10 cellular contexts compared by ENCODE assay signal in the genomic region with DNA sequence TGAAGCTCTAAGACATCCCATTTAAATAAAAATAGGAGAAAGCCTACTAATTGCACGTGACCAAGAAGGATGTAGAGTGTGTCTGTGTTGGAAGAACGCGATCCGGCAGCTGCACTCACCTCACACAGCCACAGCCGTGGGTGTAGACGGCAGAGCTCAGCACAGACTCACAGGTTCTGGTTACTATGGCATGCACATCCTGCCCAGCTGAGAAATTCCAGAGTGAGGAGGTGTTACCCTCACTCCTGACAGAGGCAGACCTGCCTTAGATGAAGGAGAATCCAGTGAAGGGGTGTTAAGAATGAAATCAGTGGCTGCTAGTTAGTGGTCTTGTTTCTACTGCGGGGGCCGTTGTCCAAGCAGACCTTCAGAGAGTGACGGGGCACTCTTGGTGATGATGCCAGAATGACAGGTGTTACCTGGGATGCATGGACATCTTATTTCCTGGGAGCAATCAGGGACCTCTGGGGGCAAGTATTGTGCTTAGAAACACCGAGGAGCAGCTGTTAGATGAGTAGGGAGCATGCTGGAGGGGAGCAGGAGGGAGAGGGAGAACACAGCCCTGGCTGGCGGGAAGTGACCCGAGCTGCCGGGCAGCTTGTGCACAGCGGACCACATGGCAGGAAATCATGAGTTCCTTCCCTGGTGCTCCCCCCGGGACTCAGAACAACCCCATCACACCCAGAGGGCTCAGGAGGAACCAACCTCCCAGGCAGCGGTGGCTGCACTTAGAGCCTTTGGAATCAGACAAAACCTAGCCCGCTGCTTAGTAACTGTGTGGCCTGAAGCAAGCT. TPM values are rescaled to one million over a fixed set of nuclear protein-coding genes. Genes with fewer than 3 reads are reported as not detected.
DNase-seq lines count a peak whose midpoint lies in the region; ATAC-seq and TF ChIP-seq lines count a peak whose summit lies in the region.
"Had no signal": no experiment of that assay in that cellular context is flagged by ENCODE, and none has a peak within 500 bp of the region (broad histone marks: within the 10 kb centered on the region; RNA-seq: fewer than 3 reads in every experiment).

No MANE protein-coding gene starts in this region.

- TF ChIP-seq POLR2A in breast epithelium (IDR thresholded peaks at IDR 0.05): no peak

- intact Hi-C loops in MCF 10A (cut with micrococcal nuclease) (no loop called here), breast epithelium (cut with DNase I; ENCODE audit: low total_unique reads) (no loop called here)

- ATAC-seq in stimulated activated naive B cell treated with anti-CD40 and anti-IgM and Interleukin-4, amounts not matched to agents 10 μg/mL and 1 μg/mL and 100 μg/mL, for 72 hours (replicated peaks): no peak
- no peak for ATAC-seq in GM18870 (IDR thresholded peaks at IDR 0.05; ENCODE audit: unreplicated experiment)
- ATAC-seq: A549 had no signal

- BruUV-seq in MCF 10A (replicated peaks; lab: Mats Ljungman, UMichigan): no TSS peak

- CTCF ChIA-PET in MCF 10A (lab: Yijun Ruan, JAX): interaction anchor here (1.0 to 4.6 kb wide), 4 partner anchors 11 to 53 kb away, joined by 3 to 54 read pairs (median 4); no protein-coding TSS in a partner anchor

- H3K27ac ChIP-seq in breast epithelium: no peak overlapping the region
- H3K27ac ChIP-seq: A549 had no signal

- peaks cover 0 to 2% of the 10 kb centered on the region in 2 donors for H3K4me1 ChIP-seq in breast epithelium

- no peaks in the 10 kb centered on the region for H3K27me3 Mint-ChIP-seq in MCF 10A (ENCODE audit: insufficient read depth, unreplicated experiment)
- H3K27me3 Mint-ChIP-seq in stimulated activated naive B cell treated with anti-CD40 and anti-IgM and Interleukin-4, amounts not matched to agents 10 μg/mL and 1 μg/mL and 100 μg/mL, for 72 hours: peaks cover 63% of the 10 kb centered on the region in 2 donors

- H3K36me3 Mint-ChIP-seq in MCF 10A (ENCODE audit: insufficient read depth, unreplicated experiment): no peaks in the 10 kb centered on the region
- H3K36me3 Mint-ChIP-seq in stimulated activated naive B cell treated with anti-CD40 and anti-IgM and Interleukin-4, amounts not matched to agents 10 μg/mL and 1 μg/mL and 100 μg/mL, for 72 hours: no peaks in the 10 kb centered on the region

- H3K4me3 ChIP-seq in breast epithelium (no peak overlapping the region), choroid plexus epithelial cell (ENCODE audit: low read depth, low read length) (no peak overlapping the region)
- H3K4me3 ChIP-seq: A549 had no signal

- no peak overlapping the region for H3K4me3 Mint-ChIP-seq in MCF 10A (ENCODE audit: unreplicated experiment)
- H3K4me3 Mint-ChIP-seq in stimulated activated naive B cell treated with anti-CD40 and anti-IgM and Interleukin-4, amounts not matched to agents 10 μg/mL and 1 μg/mL and 100 μg/mL, for 72 hours: no peak overlapping the region

- no peaks in the 10 kb centered on the region for H3K9me3 ChIP-seq in breast epithelium
- H3K9me3 ChIP-seq: A549 had no signal

- DNase-seq in MCF 10A (ENCODE audit: unreplicated experiment): peak; percentile 33
- DNase-seq in breast epithelium (ENCODE audit: low spot score in 2 of 2): no peak
- DNase-seq in choroid plexus epithelial cell (ENCODE audit: low read depth): peak; percentile 27
- DNase-seq in medulla oblongata (ENCODE audit: extremely low spot score): peak; percentile 74
- DNase-seq in NCI-H2171 treated with DMSO at 0.1 percent for 48 hours (lab: John Stamatoyannopoulos, UW): no peak
- DNase-seq in stimulated activated naive B cell treated with anti-CD40 and anti-IgM and Interleukin-4, amounts not matched to agents 10 μg/mL and 1 μg/mL and 100 μg/mL, for 72 hours: no peak
- DNase-seq in LoVo (ENCODE audit: low spot score): no peak
- DNase-seq: stimulated activated CD4-positive, alpha-beta T cell treated with anti-CD3 and anti-CD28 coated beads, Interleukin-1b, Interleukin-23, amount 100 ng/mL, for 48 hours had no signal

- POLR2A ChIA-PET in MCF 10A (lab: Yijun Ruan, JAX): interaction anchor here (0.8 to 2.4 kb wide), 4 partner anchors 11 to 53 kb away, joined by 3 to 9 read pairs (median 4); no protein-coding TSS in a partner anchor

- TF ChIP-seq CTCF in MCF 10A (IDR thresholded peaks at IDR 0.05; ENCODE audit: unreplicated experiment) (no peak), breast epithelium (IDR thresholded peaks at IDR 0.05) (no peak), choroid plexus epithelial cell (conservative IDR thresholded peaks at IDR 0.05; ENCODE audit: low read depth, low read length) (no peak)

- no peaks in the 10 kb centered on the region for H3K9me3 Mint-ChIP-seq in MCF 10A (ENCODE audit: unreplicated experiment)
- H3K9me3 Mint-ChIP-seq in stimulated activated naive B cell treated with anti-CD40 and anti-IgM and Interleukin-4, amounts not matched to agents 10 μg/mL and 1 μg/mL and 100 μg/mL, for 72 hours: no peaks in the 10 kb centered on the region

- H3K36me3 ChIP-seq in breast epithelium: no peaks in the 10 kb centered on the region

- no peaks in the 10 kb centered on the region for H3K27me3 ChIP-seq in breast epithelium

- H3K4me1 Mint-ChIP-seq in MCF 10A (ENCODE audit: insufficient read depth, unreplicated experiment): peaks cover 42% of the 10 kb centered on the region
- peaks cover 17 to 32% of the 10 kb centered on the region in 2 donors for H3K4me1 Mint-ChIP-seq in stimulated activated naive B cell treated with anti-CD40 and anti-IgM and Interleukin-4, amounts not matched to agents 10 μg/mL and 1 μg/mL and 100 μg/mL, for 72 hours

- no peak overlapping the region for H3K27ac Mint-ChIP-seq in MCF 10A (ENCODE audit: low read depth, unreplicated experiment)
- H3K27ac Mint-ChIP-seq in stimulated activated naive B cell treated with anti-CD40 and anti-IgM and Interleukin-4, amounts not matched to agents 10 μg/mL and 1 μg/mL and 100 μg/mL, for 72 hours: no peak overlapping the region

RNA-seq across cellular contexts. Expression of gene KCNJ5, which starts 12.3 kb away (rescaled TPM):
- not detected in 2 replicates for total RNA-seq in MCF 10A (2022)
- total RNA-seq in breast epithelium: 1 to 10 TPM in 2 of 3 donors, under 1 TPM in 1; 0.98 to 8.8 (median 2.8) TPM

RNA-seq across cellular contexts. Expression of gene KCNJ1, which starts 36.3 kb away (rescaled TPM):
- not detected in 2 replicates for total RNA-seq in MCF 10A (2022)
- total RNA-seq in breast epithelium: under 1 TPM in 1 of 3 donors, not detected in 2; 0.16 TPM

RNA-seq across cellular contexts. Expression of gene TP53AIP1, which starts 39.2 kb away (rescaled TPM):
- total RNA-seq in MCF 10A (2022) (4.5 and 5.8 TPM in 2 replicates), breast epithelium (under 1 TPM; 0.16 to 0.59 (median 0.33) TPM)

Comparison
In these comparisons a context has a peak if more than half of its experiments do, and no peak if none do; other contexts are left out.
1. DNase-seq: peak in MCF 10A (single experiment), choroid plexus epithelial cell (single experiment) and medulla oblongata (single experiment); none in breast epithelium (0 of 2), NCI-H2171 treated with DMSO at 0.1 percent for 48 hours (single experiment), stimulated activated naive B cell treated with anti-CD40 and anti-IgM and Interleukin-4, amounts not matched to agents 10 μg/mL and 1 μg/mL and 100 μg/mL, for 72 hours (single experiment) and LoVo (single experiment).